Comparison of ENCODE assay signal across 25 cellular contexts in genomic region chr7:21185866-21186265, GRCh38.
"Had no signal": no experiment of that assay in that cellular context is flagged by ENCODE, and none has a peak within 500 bp of the region (broad histone marks: within the 10 kb centered on the region; RNA-seq: fewer than 3 reads in every experiment).

No MANE protein-coding gene starts in this region.

- H2AFZ ChIP-seq: hepatocyte had no signal

- H3K27ac Mint-ChIP-seq: dendritic cell treated with granulocyte-macrophage colony-stimulating factor and Interleukin-4, amounts not matched to agents 40 ng/mL and 50 ng/mL, for 4 days; endodermal cell; memory B cell; natural killer cell; stimulated activated effector memory CD8-positive, alpha-beta T cell treated with anti-CD3 and anti-CD28 coated beads, Interleukin-12 subunit alpha, Interleukin-12 subunit beta, amount 100 ng/mL, for 72 hours had no signal

- H3K4me1 ChIP-seq: gastrocnemius medialis, prostate gland, right atrium auricular region, sigmoid colon, stomach, thyroid gland, vagina had no signal

- DNase-seq: effector CD8-positive, alpha-beta T cell; endodermal cell; foreskin fibroblast; gastrocnemius medialis; head of caudate nucleus; kidney; natural killer cell; nucleus accumbens; sigmoid colon; stimulated activated CD4-positive, alpha-beta T cell treated with anti-CD3 and anti-CD28 coated beads, Interleukin-2, amount 100 ng/mL, for 24 hours; stimulated activated CD4-positive, alpha-beta T cell treated with anti-CD3 and anti-CD28 coated beads, Interleukin-4, amount 100 ng/mL, for 24 hours; stimulated activated naive CD4-positive, alpha-beta T cell treated with Interleukin-2 at 50 U/mL for 16 hours; stomach; thyroid gland had no signal

- H3K36me3 Mint-ChIP-seq: memory B cell; natural killer cell; stimulated activated effector memory CD8-positive, alpha-beta T cell treated with anti-CD3 and anti-CD28 coated beads, Interleukin-12 subunit alpha, Interleukin-12 subunit beta, amount 100 ng/mL, for 72 hours had no signal

- H3K9me3 Mint-ChIP-seq: memory B cell, natural killer cell had no signal

- H3K27me3 ChIP-seq: gastrocnemius medialis, hepatocyte, right atrium auricular region, sigmoid colon, stomach, thyroid gland, vagina had no signal

- H3K27ac ChIP-seq: epithelial cell of prostate, gastrocnemius medialis, hepatocyte, prostate gland, right atrium auricular region, sigmoid colon, stomach, thyroid gland, vagina had no signal

- H3K27me3 Mint-ChIP-seq: dendritic cell treated with granulocyte-macrophage colony-stimulating factor and Interleukin-4, amounts not matched to agents 40 ng/mL and 50 ng/mL, for 4 days had no signal

- H3K4me2 ChIP-seq: hepatocyte had no signal

- ATAC-seq: esophagus mucosa; gastrocnemius medialis; left lobe of liver; natural killer cell; stimulated activated effector memory CD8-positive, alpha-beta T cell treated with anti-CD3 and anti-CD28 coated beads, Interleukin-12 subunit alpha, Interleukin-12 subunit beta, amount 100 ng/mL, for 72 hours had no signal

- H3K36me3 ChIP-seq: gastrocnemius medialis, prostate gland, right atrium auricular region, sigmoid colon, stomach, thyroid gland, vagina had no signal

- H3K79me2 ChIP-seq: hepatocyte had no signal

- H3K4me3 Mint-ChIP-seq: dendritic cell treated with granulocyte-macrophage colony-stimulating factor and Interleukin-4, amounts not matched to agents 40 ng/mL and 50 ng/mL, for 4 days; endodermal cell; memory B cell; natural killer cell; stimulated activated effector memory CD8-positive, alpha-beta T cell treated with anti-CD3 and anti-CD28 coated beads, Interleukin-12 subunit alpha, Interleukin-12 subunit beta, amount 100 ng/mL, for 72 hours had no signal

- H3K4me1 Mint-ChIP-seq: memory B cell; natural killer cell; stimulated activated effector memory CD8-positive, alpha-beta T cell treated with anti-CD3 and anti-CD28 coated beads, Interleukin-12 subunit alpha, Interleukin-12 subunit beta, amount 100 ng/mL, for 72 hours had no signal

- H3K9me3 ChIP-seq: gastrocnemius medialis, prostate gland, right atrium auricular region, sigmoid colon, stomach, thyroid gland, vagina had no signal

- H3K4me3 ChIP-seq: gastrocnemius medialis, hepatocyte, lung, prostate gland, right atrium auricular region, sigmoid colon, stomach, thyroid gland, vagina had no signal
